ENCODE assay signal across 1 cellular context in the genomic region with DNA sequence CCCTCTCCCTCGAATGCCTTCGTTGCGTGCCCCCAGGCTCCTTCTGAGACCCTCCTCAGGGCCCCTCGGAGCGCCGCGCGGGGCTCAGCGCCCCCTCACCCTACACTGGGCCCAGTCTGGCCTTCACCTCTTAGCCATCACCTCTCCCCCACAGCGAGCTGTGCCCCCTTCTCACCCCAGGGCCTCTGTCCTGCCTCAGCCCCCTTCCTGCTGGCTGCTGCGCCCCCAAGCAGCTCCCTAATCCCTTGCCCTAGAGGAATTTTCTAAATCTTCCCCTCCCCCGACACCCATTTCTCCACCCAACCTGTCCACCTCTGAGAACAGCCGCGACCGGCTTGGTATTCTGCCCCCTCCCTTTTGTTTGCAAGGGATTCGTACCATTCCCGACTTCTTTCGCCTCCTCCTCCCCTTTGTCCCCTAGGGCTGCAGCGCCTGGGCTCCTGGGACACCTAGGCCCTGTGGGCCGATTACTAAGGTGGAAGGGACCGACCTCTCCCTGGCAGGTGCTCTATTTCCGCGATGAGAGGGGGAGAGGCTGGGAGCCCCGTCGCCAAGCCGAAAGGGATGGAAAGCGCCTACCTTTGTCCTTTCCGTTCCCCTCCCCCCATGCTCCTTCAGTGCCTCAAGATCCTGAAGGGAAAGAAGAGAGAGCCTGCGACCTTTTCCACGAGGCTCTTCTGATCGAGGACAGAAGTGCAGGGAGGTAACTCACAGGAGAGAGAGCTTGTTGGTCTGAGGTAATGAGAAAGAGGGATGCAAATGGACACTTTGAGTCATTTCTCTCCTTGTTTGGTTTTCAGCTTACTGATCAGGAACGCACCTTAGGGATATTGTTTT.
TF ChIP-seq lines count a peak whose summit lies in the region.

No MANE protein-coding gene starts in this region.

TF ChIP-seq in GM23338, 12 proteins besides CTCF, POLR2A, EP300 and RAD21 (continued from another document):
- TF ChIP-seq, protein P1, sequence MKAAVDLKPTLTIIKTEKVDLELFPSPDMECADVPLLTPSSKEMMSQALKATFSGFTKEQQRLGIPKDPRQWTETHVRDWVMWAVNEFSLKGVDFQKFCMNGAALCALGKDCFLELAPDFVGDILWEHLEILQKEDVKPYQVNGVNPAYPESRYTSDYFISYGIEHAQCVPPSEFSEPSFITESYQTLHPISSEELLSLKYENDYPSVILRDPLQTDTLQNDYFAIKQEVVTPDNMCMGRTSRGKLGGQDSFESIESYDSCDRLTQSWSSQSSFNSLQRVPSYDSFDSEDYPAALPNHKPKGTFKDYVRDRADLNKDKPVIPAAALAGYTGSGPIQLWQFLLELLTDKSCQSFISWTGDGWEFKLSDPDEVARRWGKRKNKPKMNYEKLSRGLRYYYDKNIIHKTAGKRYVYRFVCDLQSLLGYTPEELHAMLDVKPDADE (IDR thresholded peaks at IDR 0.05) = no peak
- no peak for TF ChIP-seq ZNF114 (CRISPR knock-in tag; IDR thresholded peaks at IDR 0.05)
- TF ChIP-seq EZH2phosphoT487 (IDR thresholded peaks at IDR 0.05; ENCODE audit: unreplicated experiment) = no peak
- TF ChIP-seq ZNF331 (CRISPR knock-in tag; IDR thresholded peaks at IDR 0.05; ENCODE audit: low read depth) = no peak
- TF ChIP-seq NANOG (IDR thresholded peaks at IDR 0.05; ENCODE audit: borderline replicate concordance) = no peak
- no peak for TF ChIP-seq POLR2AphosphoS5 (IDR thresholded peaks at IDR 0.05; ENCODE audit: low read depth)
- TF ChIP-seq, protein P2, sequence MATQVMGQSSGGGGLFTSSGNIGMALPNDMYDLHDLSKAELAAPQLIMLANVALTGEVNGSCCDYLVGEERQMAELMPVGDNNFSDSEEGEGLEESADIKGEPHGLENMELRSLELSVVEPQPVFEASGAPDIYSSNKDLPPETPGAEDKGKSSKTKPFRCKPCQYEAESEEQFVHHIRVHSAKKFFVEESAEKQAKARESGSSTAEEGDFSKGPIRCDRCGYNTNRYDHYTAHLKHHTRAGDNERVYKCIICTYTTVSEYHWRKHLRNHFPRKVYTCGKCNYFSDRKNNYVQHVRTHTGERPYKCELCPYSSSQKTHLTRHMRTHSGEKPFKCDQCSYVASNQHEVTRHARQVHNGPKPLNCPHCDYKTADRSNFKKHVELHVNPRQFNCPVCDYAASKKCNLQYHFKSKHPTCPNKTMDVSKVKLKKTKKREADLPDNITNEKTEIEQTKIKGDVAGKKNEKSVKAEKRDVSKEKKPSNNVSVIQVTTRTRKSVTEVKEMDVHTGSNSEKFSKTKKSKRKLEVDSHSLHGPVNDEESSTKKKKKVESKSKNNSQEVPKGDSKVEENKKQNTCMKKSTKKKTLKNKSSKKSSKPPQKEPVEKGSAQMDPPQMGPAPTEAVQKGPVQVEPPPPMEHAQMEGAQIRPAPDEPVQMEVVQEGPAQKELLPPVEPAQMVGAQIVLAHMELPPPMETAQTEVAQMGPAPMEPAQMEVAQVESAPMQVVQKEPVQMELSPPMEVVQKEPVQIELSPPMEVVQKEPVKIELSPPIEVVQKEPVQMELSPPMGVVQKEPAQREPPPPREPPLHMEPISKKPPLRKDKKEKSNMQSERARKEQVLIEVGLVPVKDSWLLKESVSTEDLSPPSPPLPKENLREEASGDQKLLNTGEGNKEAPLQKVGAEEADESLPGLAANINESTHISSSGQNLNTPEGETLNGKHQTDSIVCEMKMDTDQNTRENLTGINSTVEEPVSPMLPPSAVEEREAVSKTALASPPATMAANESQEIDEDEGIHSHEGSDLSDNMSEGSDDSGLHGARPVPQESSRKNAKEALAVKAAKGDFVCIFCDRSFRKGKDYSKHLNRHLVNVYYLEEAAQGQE (IDR thresholded peaks at IDR 0.05; ENCODE audit: unreplicated experiment) = no peak
- TF ChIP-seq EZH2 (IDR thresholded peaks at IDR 0.05; ENCODE audit: low read depth, unreplicated experiment) = no peak
- no peak for TF ChIP-seq STAT1 (IDR thresholded peaks at IDR 0.05; ENCODE audit: unreplicated experiment)
- TF ChIP-seq CREB1 (CRISPR knock-in tag; IDR thresholded peaks at IDR 0.05; ENCODE audit: low read depth) = no peak
